11 cellular contexts compared by ENCODE assay signal in the genomic region with DNA sequence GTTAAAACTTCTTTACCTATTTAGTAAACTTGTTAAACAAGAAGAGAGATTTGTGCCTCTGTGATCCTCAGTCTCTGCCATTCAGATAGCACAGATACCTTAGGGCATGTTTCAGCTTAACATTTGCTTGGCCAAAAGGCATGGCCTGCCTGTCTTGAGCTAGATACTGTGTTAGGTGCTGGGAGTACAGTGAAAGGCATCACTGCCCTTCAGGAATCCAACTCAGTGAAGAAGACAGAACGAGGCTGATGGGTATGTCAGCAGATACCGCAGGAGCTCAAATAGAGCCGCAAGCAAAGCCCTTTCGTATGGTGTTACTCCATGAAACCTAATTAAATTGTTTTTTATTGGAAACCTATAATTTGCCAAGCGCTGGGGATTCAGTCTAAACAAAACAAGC. TPM values are rescaled to one million over a fixed set of nuclear protein-coding genes. Genes with fewer than 3 reads are reported as not detected.
DNase-seq lines count a peak whose midpoint lies in the region; ATAC-seq and TF ChIP-seq lines count a peak whose summit lies in the region.
"Had no signal": no experiment of that assay in that cellular context is flagged by ENCODE, and none has a peak within 500 bp of the region (broad histone marks: within the 10 kb centered on the region; RNA-seq: fewer than 3 reads in every experiment).

No MANE protein-coding gene starts in this region.

- DNase-seq in NCI-H69 (lab: John Stamatoyannopoulos, UW), result peak; percentile 59
- peak; percentile 55 for DNase-seq in kidney tubule cell (ENCODE audit: low spot score)
- no peak for DNase-seq in SK-N-SH
- DNase-seq in cerebellar cortex (ENCODE audit: low spot score), result no peak
- DNase-seq: CD8-positive, alpha-beta T cell; COR-L47; DND-41; GDM1; HCEC 1CT had no signal

- no peak for TF ChIP-seq EP300 in SK-N-SH (IDR thresholded peaks at IDR 0.05; ENCODE audit: borderline replicate concordance in 1 of 2, low read depth in 1 of 2, low read length in 1 of 2)

- H3K79me2 ChIP-seq in SK-N-SH (ENCODE audit: insufficient read depth), result peaks cover 40% of the 10 kb centered on the region

- H3K4me3 ChIP-seq in HEK293 (ENCODE audit: low read depth, low read length), result no peak overlapping the region
- no peak overlapping the region for H3K4me3 ChIP-seq in SK-N-SH (ENCODE audit: low read depth in 2 of 2, low read length in 1 of 2)

- H3K27me3 ChIP-seq in SK-N-SH (ENCODE audit: insufficient read depth), result no peaks in the 10 kb centered on the region

- TF ChIP-seq CTCF in HEK293 (tag by site-specific recombination; IDR thresholded peaks at IDR 0.05), result no peak
- TF ChIP-seq CTCF in SK-N-SH (IDR thresholded peaks at IDR 0.05), result no peak

- WGBS in SK-N-SH (ENCODE audit: low lambda C conversion rate), result 99% methylated on average over 5 of the region's 5 CpGs

- H3K9me2 ChIP-seq in SK-N-SH, result no peaks in the 10 kb centered on the region

- H2AFZ ChIP-seq in SK-N-SH (ENCODE audit: low read depth), result no peak overlapping the region

- peaks cover 93 to 100% of the 10 kb centered on the region in 2 experiments for H3K36me3 ChIP-seq in HEK293 (ENCODE audit: control insufficient read depth in 2 of 2, insufficient read depth in 1 of 2, low read length in 2 of 2)
- peaks cover 63 to 84% of the 10 kb centered on the region in 2 experiments for H3K36me3 ChIP-seq in SK-N-SH (replicated peaks in 1 of 2; ENCODE audit: control insufficient read depth in 1 of 2, insufficient read depth in 2 of 2, low read length in 1 of 2)

- H3K9ac ChIP-seq in SK-N-SH, result no peak overlapping the region

- H3F3A ChIP-seq in SK-N-SH (replicated peaks; ENCODE audit: insufficient read depth), result no peaks in the 10 kb centered on the region

- H3K4me1 ChIP-seq in HEK293 (ENCODE audit: control insufficient read depth, insufficient read depth, low read length) (no peaks in the 10 kb centered on the region; the same call in 1 of the 2 replicates), SK-N-SH (ENCODE audit: control insufficient read depth in 1 of 2, insufficient read depth in 2 of 2, low read depth in 1 of 2, low read length in 1 of 2) (no peaks in the 10 kb centered on the region)

- no peak overlapping the region for H3K27ac ChIP-seq in HEK293 (ENCODE audit: extremely low read depth, low read depth, low read length)
- no peak overlapping the region for H3K27ac ChIP-seq in SK-N-SH (ENCODE audit: low read depth in 2 of 2, low read length in 1 of 2)

- H4K20me1 ChIP-seq in SK-N-SH (ENCODE audit: insufficient read depth), result peaks cover 38% of the 10 kb centered on the region

- no peak for ATAC-seq in HG03439 (IDR thresholded peaks at IDR 0.05; ENCODE audit: unreplicated experiment)
- ATAC-seq: CD8-positive, alpha-beta T cell had no signal

- H3K4me2 ChIP-seq in SK-N-SH, result no peak overlapping the region

- TF ChIP-seq RAD21 in SK-N-SH (IDR thresholded peaks at IDR 0.05; ENCODE audit: low read length), result no peak

- POLR2A ChIA-PET in HEK293 (lab: Yijun Ruan, JAX), result interaction anchor here (0.6 to 1.9 kb wide), 2 partner anchors 17 to 46 kb away, joined by 3 to 6 read pairs; a partner anchor contains a TSS
- POLR2A ChIA-PET in SK-N-SH (lab: Yijun Ruan, JAX), result interaction anchor here (1.9 kb wide), 1 partner anchor 13 kb away, joined by 6 read pairs; a partner anchor contains a TSS

- CTCF ChIA-PET in HEK293 (lab: Yijun Ruan, JAX) (interaction anchor here (0.6 to 4.0 kb wide), 19 partner anchors 8 to 1653 kb away, joined by 3 to 27 read pairs (median 4); a partner anchor contains a TSS), SK-N-SH (lab: Yijun Ruan, JAX) (interaction anchor here (0.6 to 4.2 kb wide), 12 partner anchors 9 to 1691 kb away, joined by 3 to 31 read pairs (median 4); a partner anchor contains a TSS)

- H3K9me3 ChIP-seq in HEK293 (ENCODE audit: control insufficient read depth, insufficient read depth, low read depth, low read length) (no peaks in the 10 kb centered on the region; the same call in 1 of the 2 replicates), SK-N-SH (no peaks in the 10 kb centered on the region)

TF ChIP-seq in HEK293, 187 proteins besides CTCF, POLR2A, EP300 and RAD21:
- TF ChIP-seq ZNF701 (tag by site-specific recombination; IDR thresholded peaks at IDR 0.05) (no peak), ZNF501 (tag by site-specific recombination; IDR thresholded peaks at IDR 0.05) (no peak), SP7 (tag by site-specific recombination; IDR thresholded peaks at IDR 0.05) (peak; percentile 54; the same call in 1 of the 2 replicates)

TF ChIP-seq in SK-N-SH, 30 proteins besides CTCF, POLR2A, EP300 and RAD21:
- TF ChIP-seq NFIC (IDR thresholded peaks at IDR 0.05; ENCODE audit: borderline replicate concordance), result no peak
- TF ChIP-seq, protein P1, sequence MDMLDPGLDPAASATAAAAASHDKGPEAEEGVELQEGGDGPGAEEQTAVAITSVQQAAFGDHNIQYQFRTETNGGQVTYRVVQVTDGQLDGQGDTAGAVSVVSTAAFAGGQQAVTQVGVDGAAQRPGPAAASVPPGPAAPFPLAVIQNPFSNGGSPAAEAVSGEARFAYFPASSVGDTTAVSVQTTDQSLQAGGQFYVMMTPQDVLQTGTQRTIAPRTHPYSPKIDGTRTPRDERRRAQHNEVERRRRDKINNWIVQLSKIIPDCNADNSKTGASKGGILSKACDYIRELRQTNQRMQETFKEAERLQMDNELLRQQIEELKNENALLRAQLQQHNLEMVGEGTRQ (IDR thresholded peaks at IDR 0.05; ENCODE audit: borderline replicate concordance, low read depth, low read length), result no peak
- TF ChIP-seq CHD2 (IDR thresholded peaks at IDR 0.05; ENCODE audit: low read length, partially characterized antibody), result no peak
- TF ChIP-seq POLR2AphosphoS5 (IDR thresholded peaks at IDR 0.05; ENCODE audit: low read depth, low read length), result no peak
- TF ChIP-seq JUND (IDR thresholded peaks at IDR 0.05), result no peak
- TF ChIP-seq GATA2 (CRISPR knock-in tag; IDR thresholded peaks at IDR 0.05), result no peak
- TF ChIP-seq RCOR1 (IDR thresholded peaks at IDR 0.05; ENCODE audit: low read length), result no peak
- TF ChIP-seq MXI1 (IDR thresholded peaks at IDR 0.05; ENCODE audit: low read depth, low read length), result no peak
- no peak for TF ChIP-seq TCF12 (IDR thresholded peaks at IDR 0.05)
- TF ChIP-seq FOXJ3 (CRISPR knock-in tag; IDR thresholded peaks at IDR 0.05), result no peak
- no peak for TF ChIP-seq NRF1 (IDR thresholded peaks at IDR 0.05; ENCODE audit: low read depth, low read length)
- TF ChIP-seq, protein P2, sequence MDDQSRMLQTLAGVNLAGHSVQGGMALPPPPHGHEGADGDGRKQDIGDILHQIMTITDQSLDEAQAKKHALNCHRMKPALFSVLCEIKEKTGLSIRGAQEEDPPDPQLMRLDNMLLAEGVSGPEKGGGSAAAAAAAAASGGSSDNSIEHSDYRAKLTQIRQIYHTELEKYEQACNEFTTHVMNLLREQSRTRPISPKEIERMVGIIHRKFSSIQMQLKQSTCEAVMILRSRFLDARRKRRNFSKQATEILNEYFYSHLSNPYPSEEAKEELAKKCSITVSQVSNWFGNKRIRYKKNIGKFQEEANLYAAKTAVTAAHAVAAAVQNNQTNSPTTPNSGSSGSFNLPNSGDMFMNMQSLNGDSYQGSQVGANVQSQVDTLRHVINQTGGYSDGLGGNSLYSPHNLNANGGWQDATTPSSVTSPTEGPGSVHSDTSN (IDR thresholded peaks at IDR 0.05), result no peak
- TF ChIP-seq, protein P3, sequence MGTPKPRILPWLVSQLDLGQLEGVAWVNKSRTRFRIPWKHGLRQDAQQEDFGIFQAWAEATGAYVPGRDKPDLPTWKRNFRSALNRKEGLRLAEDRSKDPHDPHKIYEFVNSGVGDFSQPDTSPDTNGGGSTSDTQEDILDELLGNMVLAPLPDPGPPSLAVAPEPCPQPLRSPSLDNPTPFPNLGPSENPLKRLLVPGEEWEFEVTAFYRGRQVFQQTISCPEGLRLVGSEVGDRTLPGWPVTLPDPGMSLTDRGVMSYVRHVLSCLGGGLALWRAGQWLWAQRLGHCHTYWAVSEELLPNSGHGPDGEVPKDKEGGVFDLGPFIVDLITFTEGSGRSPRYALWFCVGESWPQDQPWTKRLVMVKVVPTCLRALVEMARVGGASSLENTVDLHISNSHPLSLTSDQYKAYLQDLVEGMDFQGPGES (IDR thresholded peaks at IDR 0.05; ENCODE audit: low read depth, low read length), result no peak
- TF ChIP-seq, protein P4, sequence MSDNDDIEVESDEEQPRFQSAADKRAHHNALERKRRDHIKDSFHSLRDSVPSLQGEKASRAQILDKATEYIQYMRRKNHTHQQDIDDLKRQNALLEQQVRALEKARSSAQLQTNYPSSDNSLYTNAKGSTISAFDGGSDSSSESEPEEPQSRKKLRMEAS (IDR thresholded peaks at IDR 0.05; ENCODE audit: low read depth), result no peak
- TF ChIP-seq FOXM1 (IDR thresholded peaks at IDR 0.05; ENCODE audit: low read depth), result no peak

RNA-seq across cellular contexts. Expression of a gene that starts 12.9 kb away (rescaled TPM):
- 6.8 and 9.1 TPM in 2 replicates for polyA plus RNA-seq in SK-N-SH (2012; rRNA removed)
- 7.8 and 8.8 TPM in 2 replicates for polyA plus RNA-seq in SK-N-SH (2012; cell fraction: cytosol; rRNA removed)
- 6.3 and 12.5 TPM in 2 replicates for polyA plus RNA-seq in SK-N-SH (2012; cell fraction: nucleus; rRNA removed)

RNA-seq across cellular contexts. Expression of a gene that starts 47.3 kb away (rescaled TPM):
- polyA plus RNA-seq in SK-N-SH (2012; rRNA removed), result 23.3 and 25.2 TPM in 2 replicates
- 10.2 and 15.5 TPM in 2 replicates for polyA plus RNA-seq in SK-N-SH (2012; cell fraction: cytosol; rRNA removed)
- 98.0 and 110 TPM in 2 replicates for polyA plus RNA-seq in SK-N-SH (2012; cell fraction: nucleus; rRNA removed)

Comparison
In these comparisons a context has a peak if more than half of its experiments do, and no peak if none do; other contexts are left out.
1. DNase-seq: peak in NCI-H69 (single experiment) and kidney tubule cell (single experiment); none in SK-N-SH (single experiment) and cerebellar cortex (single experiment).